Comparison of ENCODE assay signal across 29 cellular contexts in the genomic region with DNA sequence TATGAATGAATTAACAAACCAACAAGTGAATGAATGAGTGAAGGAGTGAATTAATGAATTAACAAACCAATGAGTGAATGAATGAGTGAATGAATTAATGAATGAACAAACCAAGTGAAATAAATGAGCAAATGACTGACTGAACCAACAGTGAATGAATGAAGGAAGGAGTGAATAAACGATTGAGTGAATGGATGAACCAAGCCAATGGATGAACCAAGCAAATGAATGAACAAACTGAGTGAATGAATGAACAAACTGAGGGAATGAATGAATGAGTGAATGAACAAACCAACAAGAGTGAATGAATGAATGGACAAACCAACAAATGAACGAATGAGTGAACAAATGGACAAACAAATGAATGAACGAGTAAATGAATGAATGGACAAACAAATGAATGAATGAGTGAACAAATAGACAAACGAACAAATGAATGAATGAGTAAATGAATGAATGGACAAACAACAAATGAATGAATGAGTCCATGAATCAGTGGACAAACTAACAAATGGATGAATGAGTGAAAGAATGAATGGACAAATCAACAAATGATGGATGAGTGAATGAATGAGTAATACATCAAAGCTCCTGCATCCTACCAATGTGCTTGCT.
"Had no signal": no experiment of that assay in that cellular context is flagged by ENCODE, and none has a peak within 500 bp of the region (broad histone marks: within the 10 kb centered on the region; RNA-seq: fewer than 3 reads in every experiment).

No MANE protein-coding gene starts in this region.

- H3K27ac ChIP-seq: adrenal gland, brain microvascular endothelial cell, coronary artery, heart left ventricle, WERI-Rb-1 had no signal

- H3K27me3 Mint-ChIP-seq: central memory CD8-positive, alpha-beta T cell had no signal

- H3K27me3 ChIP-seq: adrenal gland, brain microvascular endothelial cell, heart left ventricle had no signal

- H3K36me3 ChIP-seq: adrenal gland, brain microvascular endothelial cell, heart left ventricle, WERI-Rb-1 had no signal

- H3K9me3 ChIP-seq: adrenal gland had no signal

- FAIRE-seq: astrocyte, bronchial epithelial cell, frontal cortex, TTC549 had no signal

- H3K4me1 ChIP-seq: adrenal gland, heart left ventricle had no signal

- H3K4me1 Mint-ChIP-seq: activated B cell treated with CpG ODN at 0.5 μM for 24 hours; activated T-helper 17 cell treated with anti-CD3 and anti-CD28 coated beads, Interleukin-2, amount 50 U/mL, for 72 hours; central memory CD8-positive, alpha-beta T cell; endodermal cell had no signal

- DNase-seq: activated B cell treated with CpG ODN at 0.5 μM for 24 hours; activated CD4-positive, alpha-beta T cell treated with anti-CD3 and anti-CD28 coated beads for 48 hours; activated CD4-positive, alpha-beta T cell treated with anti-CD3 and anti-CD28 coated beads, Interleukin-2, amount 50 U/mL, for 1 hour; activated CD4-positive, alpha-beta T cell treated with anti-CD3 and anti-CD28 coated beads, Interleukin-2, amount 50 U/mL, for 48 hours; activated CD8-positive, alpha-beta memory T cell treated with anti-CD3 and anti-CD28 coated beads for 24 hours; activated CD8-positive, alpha-beta T cell treated with anti-CD3 and anti-CD28 coated beads for 36 hours; activated effector memory CD4-positive, alpha-beta T cell treated with Interleukin-2 at 50 U/mL for 16 hours; activated gamma-delta T cell treated with Interleukin-2 at 50 U/mL for 16 hours; activated naive CD4-positive, alpha-beta T cell treated with anti-CD3 and anti-CD28 coated beads, Interleukin-2, amount 50 U/mL, for 16 hours; activated naive CD4-positive, alpha-beta T cell treated with Interleukin-2 at 50 U/mL for 16 hours; activated T-cell treated with anti-CD3 and anti-CD28 coated beads, Interleukin-2, amount 50 U/mL, for 4 hours; brain microvascular endothelial cell; dorsolateral prefrontal cortex; effector memory CD4-positive, alpha-beta T cell; endodermal cell; glutamatergic neuron; heart left ventricle; T-helper 2 cell had no signal

- H3K4me3 Mint-ChIP-seq: activated B cell treated with CpG ODN at 0.5 μM for 24 hours; activated CD8-positive, alpha-beta T cell treated with anti-CD3 and anti-CD28 coated beads for 36 hours; activated naive CD8-positive, alpha-beta T cell; activated T-cell treated with anti-CD3 and anti-CD28 coated beads, Interleukin-2, amount 50 U/mL, for 4 hours; activated T-helper 17 cell treated with anti-CD3 and anti-CD28 coated beads, Interleukin-2, amount 50 U/mL, for 72 hours; central memory CD8-positive, alpha-beta T cell; dendritic cell treated with granulocyte-macrophage colony-stimulating factor and Interleukin-4, amounts not matched to agents 40 ng/mL and 50 ng/mL, for 4 days; endodermal cell had no signal

- H3K36me3 Mint-ChIP-seq: activated naive CD8-positive, alpha-beta T cell had no signal

- H3K27ac Mint-ChIP-seq: activated B cell treated with CpG ODN at 0.5 μM for 24 hours; activated CD8-positive, alpha-beta T cell treated with anti-CD3 and anti-CD28 coated beads for 36 hours; activated naive CD8-positive, alpha-beta T cell; activated T-helper 17 cell treated with anti-CD3 and anti-CD28 coated beads, Interleukin-2, amount 50 U/mL, for 72 hours; dendritic cell treated with granulocyte-macrophage colony-stimulating factor and Interleukin-4, amounts not matched to agents 40 ng/mL and 50 ng/mL, for 4 days; endodermal cell had no signal

- H3K4me3 ChIP-seq: adrenal gland, coronary artery, heart left ventricle had no signal
